Comparison of ENCODE assay signal across 13 cellular contexts in the genomic region with DNA sequence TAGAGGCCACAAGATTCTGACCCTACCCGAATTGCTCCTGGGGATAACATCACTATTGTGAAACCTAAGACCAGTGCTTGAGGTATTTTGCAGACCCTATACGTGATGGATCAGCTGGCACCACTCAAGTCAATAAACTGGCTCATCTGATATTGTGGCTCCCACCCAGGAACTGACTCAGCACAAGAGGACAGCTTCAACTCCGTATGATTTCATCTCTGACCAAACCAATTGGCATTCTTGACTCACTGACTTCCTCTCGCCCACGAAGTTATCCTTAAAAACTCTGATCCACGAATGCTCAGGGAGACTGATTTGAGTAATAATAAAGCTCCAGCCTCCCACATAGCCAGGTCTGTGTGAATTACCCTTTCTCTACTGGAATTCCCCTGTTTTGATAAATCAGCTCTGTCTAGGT.
A peak's percentile ranks its signal among the peaks of the same experiment; 100 is the strongest.
DNase-seq lines count a peak whose midpoint lies in the region; ATAC-seq and TF ChIP-seq lines count a peak whose summit lies in the region.
"Had no signal": no experiment of that assay in that cellular context is flagged by ENCODE, and none has a peak within 500 bp of the region (broad histone marks: within the 10 kb centered on the region; RNA-seq: fewer than 3 reads in every experiment).

No MANE protein-coding gene starts in this region.

- ATAC-seq in thoracic aorta (ENCODE audit: insufficient number of reproducible peaks, low FRiP score, low read depth), result peak; percentile 12
- ATAC-seq in HG03565 (IDR thresholded peaks at IDR 0.05; ENCODE audit: unreplicated experiment), result no peak

- TF ChIP-seq POLR2A in breast epithelium (IDR thresholded peaks at IDR 0.05), result no peak

- H3K4me1 Mint-ChIP-seq in MCF 10A (ENCODE audit: insufficient read depth, unreplicated experiment), result peaks cover 12% of the 10 kb centered on the region

- no peak for TF ChIP-seq CTCF in MCF 10A (IDR thresholded peaks at IDR 0.05; ENCODE audit: unreplicated experiment)
- no peak for TF ChIP-seq CTCF in breast epithelium (IDR thresholded peaks at IDR 0.05)
- TF ChIP-seq CTCF in fibroblast of mammary gland (conservative IDR thresholded peaks at IDR 0.05; ENCODE audit: control insufficient read depth, insufficient read depth, low read depth, low read length), result no peak
- no peak for TF ChIP-seq CTCF in thoracic aorta (IDR thresholded peaks at IDR 0.05)
- no peak for TF ChIP-seq CTCF in tibial artery (IDR thresholded peaks at IDR 0.05)

- H3K36me3 ChIP-seq in breast epithelium (no peaks in the 10 kb centered on the region), thoracic aorta (no peaks in the 10 kb centered on the region), tibial artery (no peaks in the 10 kb centered on the region)
- H3K36me3 ChIP-seq: BLaER1, right lobe of liver had no signal

- H3K27me3 ChIP-seq in breast epithelium (no peaks in the 10 kb centered on the region), thoracic aorta (replicated peaks; ENCODE audit: insufficient read depth) (no peaks in the 10 kb centered on the region), tibial artery (no peaks in the 10 kb centered on the region)
- H3K27me3 ChIP-seq: BLaER1, right lobe of liver had no signal

- intact Hi-C loops in MCF 10A (cut with micrococcal nuclease), result loop anchor here (5.0 kb wide), 3 partner anchors 41 to 124 kb away; no protein-coding TSS in a partner anchor
- intact Hi-C loops in breast epithelium (cut with DNase I; ENCODE audit: low total_unique reads), result no loop called here
- intact Hi-C loops in tibial artery (cut with DNase I; ENCODE audit: low total_unique reads), result no loop called here

- peak; percentile 91 for DNase-seq in MCF 10A (ENCODE audit: unreplicated experiment)
- no peak for DNase-seq in breast epithelium (ENCODE audit: low spot score in 2 of 2)
- peak; percentile 96 for DNase-seq in RPMI7951 (ENCODE audit: low read depth)
- DNase-seq in fibroblast of mammary gland (ENCODE audit: low read depth), result peak; percentile 100
- DNase-seq in thoracic aorta (ENCODE audit: low spot score), result no peak
- no peak for DNase-seq in GF-D8 (lab: John Stamatoyannopoulos, UW)
- no peak for DNase-seq in tibial artery
- DNase-seq: dermis blood vessel endothelial cell, NCI-H187, right lobe of liver had no signal

- no peak overlapping the region for H3K4me3 Mint-ChIP-seq in MCF 10A (ENCODE audit: unreplicated experiment)

- H3K9me3 ChIP-seq in breast epithelium (peaks cover 0 to 3% of the 10 kb centered on the region in 2 donors), thoracic aorta (no peaks in the 10 kb centered on the region), tibial artery (no peaks in the 10 kb centered on the region)
- H3K9me3 ChIP-seq: BLaER1, right lobe of liver had no signal

- peak overlapping the region; percentile 80 for H3K27ac Mint-ChIP-seq in MCF 10A (ENCODE audit: low read depth, unreplicated experiment)
- H3K27ac Mint-ChIP-seq: activated T-helper 2 cell treated with anti-CD3 and anti-CD28 coated beads, Interferon-gamma antibody, Interleukin-2, Interleukin-4, amounts not matched to agents 10 μg/mL and 5 μg/mL and 100 μg/mL, durations not matched to agents 14 hours and 24 hours and 36 hours had no signal

- H3K4me3 ChIP-seq in breast epithelium (no peak overlapping the region), fibroblast of mammary gland (ENCODE audit: control insufficient read depth, low read depth, low read length) (no peak overlapping the region), thoracic aorta (no peak overlapping the region), tibial artery (no peak overlapping the region)
- H3K4me3 ChIP-seq: BLaER1, right lobe of liver had no signal

- H3K9me3 Mint-ChIP-seq in MCF 10A (ENCODE audit: unreplicated experiment), result no peaks in the 10 kb centered on the region
- H3K9me3 Mint-ChIP-seq: activated T-helper 2 cell treated with anti-CD3 and anti-CD28 coated beads, Interferon-gamma antibody, Interleukin-2, Interleukin-4, amounts not matched to agents 10 μg/mL and 5 μg/mL and 100 μg/mL, durations not matched to agents 14 hours and 24 hours and 36 hours had no signal

- CTCF ChIA-PET in MCF 10A (lab: Yijun Ruan, JAX), result interaction anchor here (0.8 to 1.9 kb wide), 4 partner anchors 35 to 1041 kb away, joined by 3 to 4 read pairs (median 3); no protein-coding TSS in a partner anchor

- no peaks in the 10 kb centered on the region for H3K27me3 Mint-ChIP-seq in MCF 10A (ENCODE audit: insufficient read depth, unreplicated experiment)

- BruUV-seq in MCF 10A (replicated peaks; lab: Mats Ljungman, UMichigan), result no TSS peak

- H3K4me1 ChIP-seq in breast epithelium, result no peaks in the 10 kb centered on the region
- no peaks in the 10 kb centered on the region for H3K4me1 ChIP-seq in thoracic aorta (ENCODE audit: control insufficient read depth in 1 of 2, low read depth in 2 of 2)
- no peaks in the 10 kb centered on the region for H3K4me1 ChIP-seq in tibial artery
- H3K4me1 ChIP-seq: BLaER1, right lobe of liver had no signal

- POLR2A ChIA-PET in MCF 10A (lab: Yijun Ruan, JAX), result interaction anchor here (0.7 to 3.2 kb wide), 5 partner anchors 10 to 105 kb away, joined by 3 to 26 read pairs (median 5); no protein-coding TSS in a partner anchor

- no peaks in the 10 kb centered on the region for H3K36me3 Mint-ChIP-seq in MCF 10A (ENCODE audit: insufficient read depth, unreplicated experiment)

- H3K27ac ChIP-seq in breast epithelium (no peak overlapping the region), thoracic aorta (no peak overlapping the region), tibial artery (no peak overlapping the region)
- H3K27ac ChIP-seq: BLaER1, right lobe of liver had no signal

Comparison
In these comparisons a context has a peak if more than half of its experiments do, and no peak if none do; other contexts are left out.
1. DNase-seq: peak in MCF 10A (single experiment), RPMI7951 (single experiment) and fibroblast of mammary gland (single experiment); none in breast epithelium (0 of 2), thoracic aorta (single experiment), GF-D8 (single experiment) and tibial artery (0 of 2).